In genomic region chr16:14428043-14428442, GRCh38 we compare ENCODE assay signal across 18 cellular contexts.
DNase-seq lines count a peak whose midpoint lies in the region; ATAC-seq and TF ChIP-seq lines count a peak whose summit lies in the region.
"Had no signal": no experiment of that assay in that cellular context is flagged by ENCODE, and none has a peak within 500 bp of the region (broad histone marks: within the 10 kb centered on the region; RNA-seq: fewer than 3 reads in every experiment).

No MANE protein-coding gene starts in this region.

- H3K4me1 Mint-ChIP-seq in H9 (peaks cover 14 to 18% of the 10 kb centered on the region in 2 experiments), WTC11 (peaks cover 19% of the 10 kb centered on the region)
- H3K4me1 Mint-ChIP-seq: IgD-negative memory B cell had no signal

- H3K4me1 ChIP-seq in H9 (ENCODE audit: insufficient read depth, low read length) (no peaks in the 10 kb centered on the region; the same call in 1 of the 2 replicates), stomach (no peaks in the 10 kb centered on the region)

- no peak overlapping the region for H3K18ac ChIP-seq in H9 (ENCODE audit: insufficient read length, low read depth, low read length)

- peaks cover 0 to 4% of the 10 kb centered on the region in 2 experiments; a peak in 3 of 5 replicates for H3K9me3 Mint-ChIP-seq in H9
- H3K9me3 Mint-ChIP-seq in WTC11, result peaks cover 8% of the 10 kb centered on the region
- H3K9me3 Mint-ChIP-seq: CD8-positive, alpha-beta T cell; HFFc6 had no signal

- H4K91ac ChIP-seq in H9 (ENCODE audit: insufficient read length, low read depth, low read length), result no peak overlapping the region

- H2AFZ ChIP-seq in H9 (ENCODE audit: low read length), result no peak overlapping the region

- peak overlapping the region in 2 of 3 experiments; percentile 30 to 66; a peak in 2 of 7 replicates for H3K27ac Mint-ChIP-seq in H9
- H3K27ac Mint-ChIP-seq in WTC11, result peak overlapping the region; percentile 55; the same call in 1 of the 2 replicates
- H3K27ac Mint-ChIP-seq: CD8-positive, alpha-beta T cell; HFFc6; IgD-negative memory B cell had no signal

- no peaks in the 10 kb centered on the region for H3K79me1 ChIP-seq in H9 (ENCODE audit: insufficient read depth, low read depth, low read length, poor library complexity, severe bottlenecking)

- no peak overlapping the region for H4K5ac ChIP-seq in H9 (ENCODE audit: insufficient read length, low read depth, low read length)

- H2BK15ac ChIP-seq in H9 (ENCODE audit: low read depth, low read length), result no peak overlapping the region

- ATAC-seq in WTC11 (no peak), HG02885 (IDR thresholded peaks at IDR 0.05; ENCODE audit: poor library complexity, unreplicated experiment) (no peak), GM19455 (IDR thresholded peaks at IDR 0.05; ENCODE audit: unreplicated experiment) (no peak)
- ATAC-seq: CD8-positive, alpha-beta T cell; SK-N-SH treated with all-trans-retinoic acid at 6 μM for 48 hours had no signal

- no peak overlapping the region for H2BK12ac ChIP-seq in H9 (ENCODE audit: insufficient read length, low read depth, low read length)

- H3K9ac ChIP-seq in H9 (ENCODE audit: extremely low read depth, insufficient read length, low read length), result no peak overlapping the region
- H3K9ac ChIP-seq: BLaER1 treated with 17β-estradiol and CSF1 and Interleukin-3, amounts not matched to agents 10 nM and 100 nM had no signal

- H2BK120ac ChIP-seq in H9 (ENCODE audit: low read depth, low read length, poor library complexity, severe bottlenecking), result no peak overlapping the region

- DNase-seq in H9 (no peak), WTC11 (ENCODE audit: low spot score) (no peak), globus pallidus (ENCODE audit: low spot score) (peak; percentile 30), superior temporal gyrus (ENCODE audit: extremely low spot score) (peak; percentile 42), stomach (no peak), NCI-H1092 treated with DMSO at 0.1 percent for 48 hours (lab: John Stamatoyannopoulos, UW) (no peak)
- DNase-seq: CD8-positive, alpha-beta T cell; HFFc6; MM.1S; NCI-H1092; NCI-H2081 treated with DMSO at 0.1 percent for 48 hours; NCI-H748 treated with DMSO at 0.1 percent for 48 hours; SHP77 had no signal

- TF ChIP-seq POLR2A in stomach (IDR thresholded peaks at IDR 0.05), result no peak

- H2AK5ac ChIP-seq in H9 (ENCODE audit: insufficient read length, low read length), result no peak overlapping the region

- peaks cover 0 to 28% (median 16%) of the 10 kb centered on the region in 4 donors for H3K36me3 ChIP-seq in stomach

- no CpG with 5 or more reads among the region's 4 CpGs for WGBS in H9 (ENCODE audit: extremely low coverage, insufficient read length, low lambda C conversion rate)
- 79 to 92% (median 90%) methylated on average over 4 of the region's 4 CpGs for WGBS in stomach, 5 donors

- no peak overlapping the region for H2BK20ac ChIP-seq in H9 (ENCODE audit: low read depth, low read length, poor library complexity, severe bottlenecking)

- H3K4me3 ChIP-seq in stomach, result no peak overlapping the region
- H3K4me3 ChIP-seq: BLaER1 treated with 17β-estradiol and CSF1 and Interleukin-3, amounts not matched to agents 10 nM and 100 nM had no signal

- H3K23ac ChIP-seq in H9 (ENCODE audit: insufficient read length, low read depth, low read length), result no peak overlapping the region

- no peak for TF ChIP-seq CTCF in H9 (conservative IDR thresholded peaks at IDR 0.05)
- TF ChIP-seq CTCF in WTC11 (IDR thresholded peaks at IDR 0.05), result no peak
- no peak for TF ChIP-seq CTCF in stomach (IDR thresholded peaks at IDR 0.05)

- H3K27ac ChIP-seq in H9 (ENCODE audit: insufficient read length, low read depth, low read length) (no peak overlapping the region), stomach (no peak overlapping the region)
- H3K27ac ChIP-seq: BLaER1 treated with 17β-estradiol and CSF1 and Interleukin-3, amounts not matched to agents 10 nM and 100 nM had no signal

- no peak overlapping the region for H3K56ac ChIP-seq in H9 (ENCODE audit: insufficient read length, low read depth, low read length)

- H3K79me2 ChIP-seq in H9 (ENCODE audit: insufficient read depth, low read length), result no peaks in the 10 kb centered on the region

- intact Hi-C loops in stomach (cut with DNase I; ENCODE audit: low total_unique reads), result no loop called here

- H3K14ac ChIP-seq in H9 (ENCODE audit: insufficient read depth, low read length), result no peak overlapping the region; the same call in 1 of the 2 replicates

- no peak overlapping the region for H3T11ph ChIP-seq in H9 (ENCODE audit: low read length)

- H3K4me3 Mint-ChIP-seq in H9, result no peak overlapping the region
- H3K4me3 Mint-ChIP-seq in WTC11, result no peak overlapping the region
- H3K4me3 Mint-ChIP-seq: CD8-positive, alpha-beta T cell; HFFc6; IgD-negative memory B cell had no signal

- no peak for TF ChIP-seq EP300 in stomach (IDR thresholded peaks at IDR 0.05)

- no peak overlapping the region for H4K8ac ChIP-seq in H9 (replicated peaks; ENCODE audit: insufficient read length, low read depth, low read length)

- H3K4ac ChIP-seq in H9 (ENCODE audit: low read depth, low read length), result no peak overlapping the region

- H3K27me3 Mint-ChIP-seq in H9 (ENCODE audit: low read depth), result no peaks in the 10 kb centered on the region
- no peaks in the 10 kb centered on the region; the same call in 1 of the 2 replicates for H3K27me3 Mint-ChIP-seq in WTC11 (ENCODE audit: low read depth)
- H3K27me3 Mint-ChIP-seq: IgD-negative memory B cell had no signal

- H3K27me3 ChIP-seq in H9 (ENCODE audit: insufficient read depth, low read length) (no peaks in the 10 kb centered on the region), stomach (no peaks in the 10 kb centered on the region)
- H3K27me3 ChIP-seq: BLaER1 treated with 17β-estradiol and CSF1 and Interleukin-3, amounts not matched to agents 10 nM and 100 nM had no signal

- CTCF ChIA-PET in WTC11 (lab: Charles Lee), result interaction anchor here (0.7 to 0.9 kb wide), 3 partner anchors 13 to 875 kb away, joined by 3 read pairs; no protein-coding TSS in a partner anchor

- no peaks in the 10 kb centered on the region for H4K20me1 ChIP-seq in H9 (ENCODE audit: control insufficient read depth, insufficient read depth, insufficient read length)
- H4K20me1 ChIP-seq: BLaER1 treated with 17β-estradiol and CSF1 and Interleukin-3, amounts not matched to agents 10 nM and 100 nM had no signal

- POLR2A ChIA-PET in WTC11 (lab: Charles Lee), result no interaction called here

- H3K23me2 ChIP-seq in H9 (ENCODE audit: insufficient read length, low read depth, low read length, poor library complexity, severe bottlenecking), result no peaks in the 10 kb centered on the region

- H3K9me3 ChIP-seq in H9 (ENCODE audit: control insufficient read depth, low read depth, low read length) (no peaks in the 10 kb centered on the region), stomach (no peaks in the 10 kb centered on the region)

- no peak overlapping the region for H2BK5ac ChIP-seq in H9 (ENCODE audit: insufficient read length, low read length)

- H3K36me3 Mint-ChIP-seq in H9 (ENCODE audit: insufficient read depth in 1 of 3, low read depth in 3 of 3) (peaks cover 6 to 18% (median 9%) of the 10 kb centered on the region in 3 experiments; a peak in 6 of 7 replicates), WTC11 (peaks cover 10% of the 10 kb centered on the region)

- no peak overlapping the region for H3K4me2 ChIP-seq in H9 (ENCODE audit: insufficient read depth, insufficient read length, low read length)
- H3K4me2 ChIP-seq: BLaER1 treated with 17β-estradiol and CSF1 and Interleukin-3, amounts not matched to agents 10 nM and 100 nM had no signal

TF ChIP-seq in WTC11, 78 proteins besides CTCF, POLR2A, EP300 and RAD21 (continues in another document):
- TF ChIP-seq FOXP1 (CRISPR knock-in tag; IDR thresholded peaks at IDR 0.05; ENCODE audit: borderline replicate concordance) (no peak), NR1H2 (CRISPR knock-in tag; IDR thresholded peaks at IDR 0.05) (no peak), E2F4 (CRISPR knock-in tag; IDR thresholded peaks at IDR 0.05; ENCODE audit: borderline replicate concordance, low read depth) (no peak), GRHL2 (CRISPR knock-in tag; IDR thresholded peaks at IDR 0.05; ENCODE audit: insufficient replicate concordance, severe bottlenecking) (no peak), PRDM15 (CRISPR knock-in tag; IDR thresholded peaks at IDR 0.05) (no peak)

Comparison
In these comparisons a context has a peak if more than half of its experiments do, and no peak if none do; other contexts are left out.
1. DNase-seq: peak in globus pallidus (single experiment) and superior temporal gyrus (single experiment); none in H9 (single experiment), WTC11 (single experiment), stomach (single experiment) and NCI-H1092 treated with DMSO at 0.1 percent for 48 hours (single experiment).